2 cellular contexts compared by ENCODE assay signal in genomic region chr3:133274477-133274876, GRCh38.
TF ChIP-seq lines count a peak whose summit lies in the region.

No MANE protein-coding gene starts in this region.

TF ChIP-seq in HCT116, 20 proteins besides CTCF, POLR2A, EP300 and RAD21 (continued from another document):
- TF ChIP-seq ATF3 (IDR thresholded peaks at IDR 0.05) (no peak), MAX (IDR thresholded peaks at IDR 0.05) (no peak), SIN3A (IDR thresholded peaks at IDR 0.05; ENCODE audit: low read depth) (no peak), EZH2 (IDR thresholded peaks at IDR 0.05) (no peak)

TF ChIP-seq in GM12878, 131 proteins besides CTCF, POLR2A, EP300 and RAD21 (continued from another document):
- TF ChIP-seq FOS (IDR thresholded peaks at IDR 0.05; ENCODE audit: borderline replicate concordance, extremely low read depth, insufficient read length) (no peak), BMI1 (IDR thresholded peaks at IDR 0.05; ENCODE audit: borderline replicate concordance) (no peak), RB1 (IDR thresholded peaks at IDR 0.05; ENCODE audit: borderline replicate concordance) (no peak), ZBTB11 (CRISPR knock-in tag; IDR thresholded peaks at IDR 0.05) (no peak), RAD51 (IDR thresholded peaks at IDR 0.05) (no peak), CREB1 (IDR thresholded peaks at IDR 0.05; ENCODE audit: low read depth) (no peak), PAX5 (IDR thresholded peaks at IDR 0.05; ENCODE audit: borderline replicate concordance, low read depth, low read length) (no peak), HDAC6 (IDR thresholded peaks at IDR 0.05; ENCODE audit: unreplicated experiment) (no peak), JUND (IDR thresholded peaks at IDR 0.05; ENCODE audit: low read depth, low read length) (no peak), SPI1 (IDR thresholded peaks at IDR 0.05; ENCODE audit: borderline replicate concordance, insufficient read depth, low read depth, low read length) (no peak), SIX5 (IDR thresholded peaks at IDR 0.05; ENCODE audit: low read depth, low read length, severe bottlenecking) (no peak), POLR2AphosphoS5 (IDR thresholded peaks at IDR 0.05; ENCODE audit: low read length) (no peak), MYC (IDR thresholded peaks at IDR 0.05; ENCODE audit: insufficient read depth, insufficient read length, insufficient replicate concordance, low read length, severe bottlenecking) (no peak), HSF1 (IDR thresholded peaks at IDR 0.05; ENCODE audit: low read depth, low read length) (no peak)
TF ChIP-seq in GM12878: peak in this region for 0.
